ENCODE assay signal across 9 cellular contexts in genomic region chr11:75743159-75743558, GRCh38. TPM values are rescaled to one million over a fixed set of nuclear protein-coding genes. Genes with fewer than 3 reads are reported as not detected.
"Had no signal": no experiment of that assay in that cellular context is flagged by ENCODE, and none has a peak within 500 bp of the region (broad histone marks: within the 10 kb centered on the region; RNA-seq: fewer than 3 reads in every experiment).

No MANE protein-coding gene starts in this region.

RNA-seq across cellular contexts. Expression of gene MOGAT2, which starts 25.5 kb away (rescaled TPM):
- total RNA-seq: chondrocyte, dermis microvascular lymphatic vessel endothelial cell, endodermal cell, esophagus squamous epithelium, glomerular endothelial cell, kidney epithelial cell, mammary epithelial cell, mononuclear cell had no signal
- polyA plus RNA-seq: keratinocyte, mammary epithelial cell had no signal
